In genomic region chr20:1375515-1375914, GRCh38 we compare ENCODE assay signal across 11 cellular contexts. TPM values are rescaled to one million over a fixed set of nuclear protein-coding genes. Genes with fewer than 3 reads are reported as not detected.
DNase-seq lines count a peak whose midpoint lies in the region; ATAC-seq and TF ChIP-seq lines count a peak whose summit lies in the region.
"Had no signal": no experiment of that assay in that cellular context is flagged by ENCODE, and none has a peak within 500 bp of the region (broad histone marks: within the 10 kb centered on the region; RNA-seq: fewer than 3 reads in every experiment).

No MANE protein-coding gene starts in this region.

- TF ChIP-seq CTCF in body of pancreas (IDR thresholded peaks at IDR 0.05) (no peak), mucosa of descending colon (IDR thresholded peaks at IDR 0.05) (no peak), ovary (IDR thresholded peaks at IDR 0.05) (no peak)

- 66 to 77% methylated on average over 8 of the region's 8 CpGs for WGBS in body of pancreas, 2 donors
- WGBS in ovary, 3 donors = 64 to 65% (median 65%) methylated on average over 8 of the region's 8 CpGs

- H3K9ac ChIP-seq in BLaER1 treated with 17β-estradiol and CSF1 and Interleukin-3, amounts not matched to agents 10 nM and 100 nM = peak overlapping the region in 9 of 11 experiments; percentile 25 to 69 (median 54); a peak in 15 of 22 replicates

- peak overlapping the region; percentile 39 to 84 (median 78); a peak in 21 of 22 replicates for H3K27ac ChIP-seq in BLaER1 treated with 17β-estradiol and CSF1 and Interleukin-3, amounts not matched to agents 10 nM and 100 nM
- no peak overlapping the region for H3K27ac ChIP-seq in body of pancreas
- H3K27ac ChIP-seq in ovary = no peak overlapping the region

- TF ChIP-seq POLR2A in body of pancreas (IDR thresholded peaks at IDR 0.05) (no peak), ovary (IDR thresholded peaks at IDR 0.05) (no peak)

- DNase-seq in LHCN-M2 (ENCODE audit: low read depth) = peak; percentile 78
- DNase-seq in body of pancreas = no peak
- DNase-seq in mucosa of descending colon = peak in 1 of 3 donors; percentile 1
- no peak for DNase-seq in ovary
- DNase-seq in middle frontal gyrus (ENCODE audit: extremely low spot score, low spot score) = no peak
- DNase-seq: NCI-H2081 treated with DMSO at 0.1 percent for 48 hours, trophoblast cell had no signal

- H3K4me1 ChIP-seq in BLaER1 treated with 17β-estradiol and CSF1 and Interleukin-3, amounts not matched to agents 10 nM and 100 nM = peaks cover 62 to 99% (median 90%) of the 10 kb centered on the region in 10 experiments
- H3K4me1 ChIP-seq in body of pancreas (peaks cover 28% of the 10 kb centered on the region), mucosa of descending colon (ENCODE audit: low read depth) (peaks cover 17% of the 10 kb centered on the region), ovary (ENCODE audit: insufficient read depth) (no peaks in the 10 kb centered on the region)

- no peaks in the 10 kb centered on the region for H3K27me3 ChIP-seq in BLaER1 treated with 17β-estradiol and CSF1 and Interleukin-3, amounts not matched to agents 10 nM and 100 nM
- no peaks in the 10 kb centered on the region for H3K27me3 ChIP-seq in body of pancreas
- no peaks in the 10 kb centered on the region for H3K27me3 ChIP-seq in ovary
- H3K27me3 ChIP-seq: gastroesophageal sphincter had no signal

- H3K4me3 ChIP-seq in BLaER1 treated with 17β-estradiol and CSF1 and Interleukin-3, amounts not matched to agents 10 nM and 100 nM = peak overlapping the region in 5 of 10 experiments; percentile 4 to 47 (median 26); a peak in 7 of 20 replicates
- H3K4me3 ChIP-seq in body of pancreas (no peak overlapping the region), mucosa of descending colon (no peak overlapping the region), ovary (no peak overlapping the region)
- H3K4me3 ChIP-seq: gastroesophageal sphincter had no signal

- H3K9me3 ChIP-seq in BLaER1 treated with 17β-estradiol and CSF1 and Interleukin-3, amounts not matched to agents 10 nM and 100 nM (replicated peaks in 1 of 11) = no peaks in the 10 kb centered on the region
- H3K9me3 ChIP-seq in body of pancreas (no peaks in the 10 kb centered on the region), mucosa of descending colon (no peaks in the 10 kb centered on the region), ovary (no peaks in the 10 kb centered on the region)
- H3K9me3 ChIP-seq: gastroesophageal sphincter had no signal

- peak overlapping the region; percentile 43 to 94 (median 85) for H3K4me2 ChIP-seq in BLaER1 treated with 17β-estradiol and CSF1 and Interleukin-3, amounts not matched to agents 10 nM and 100 nM

- peaks cover 46 to 86% (median 64%) of the 10 kb centered on the region in 11 experiments for H3K36me3 ChIP-seq in BLaER1 treated with 17β-estradiol and CSF1 and Interleukin-3, amounts not matched to agents 10 nM and 100 nM
- peaks cover 0 to 2% of the 10 kb centered on the region in 2 donors for H3K36me3 ChIP-seq in body of pancreas (replicated peaks in 1 of 2; ENCODE audit: insufficient read depth in 1 of 2, low read depth in 2 of 2)
- no peaks in the 10 kb centered on the region for H3K36me3 ChIP-seq in mucosa of descending colon (ENCODE audit: low read depth)
- H3K36me3 ChIP-seq in ovary = no peaks in the 10 kb centered on the region

- peaks cover 54 to 100% (median 98%) of the 10 kb centered on the region in 11 experiments for H4K20me1 ChIP-seq in BLaER1 treated with 17β-estradiol and CSF1 and Interleukin-3, amounts not matched to agents 10 nM and 100 nM

- intact Hi-C loops in body of pancreas (cut with DNase I) = no loop called here
- intact Hi-C loops in mucosa of descending colon (cut with DNase I, micrococcal nuclease) = loop anchor here in 1 of 2 donors (5.0 kb wide), 1 partner anchor 48 kb away; the partner anchor contains the start of gene SDCBP2
- intact Hi-C loops in ovary (cut with DNase I) = no loop called here

- TF ChIP-seq EP300 in ovary (IDR thresholded peaks at IDR 0.05) = no peak

- ATAC-seq in body of pancreas (peak; percentile 43), mucosa of descending colon (peak; percentile 20), HG02973 (IDR thresholded peaks at IDR 0.05; ENCODE audit: unreplicated experiment) (no peak), HG03159 (IDR thresholded peaks at IDR 0.05; ENCODE audit: unreplicated experiment) (no peak)
- ATAC-seq: gastroesophageal sphincter had no signal

RNA-seq across cellular contexts. Expression of gene FKBP1A, which starts 17.3 kb away (rescaled TPM):
- total RNA-seq in LHCN-M2 (2014; rRNA removed) = 130 and 131 TPM in 2 replicates
- polyA plus RNA-seq in LHCN-M2 (2012) = 412 TPM
- 10 to 100 TPM; 47.5 to 57.7 TPM for total RNA-seq in body of pancreas
- total RNA-seq in mucosa of descending colon = 100 to 1,000 TPM; 168 to 326 (median 300) TPM
- total RNA-seq in ovary = 100 to 1,000 TPM in 6 of 7 donors, 10 to 100 TPM in 1; 64.7 to 258 (median 151) TPM
- polyA plus RNA-seq in ovary = 100 to 1,000 TPM; 154 to 697 TPM

RNA-seq across cellular contexts. Expression of gene SDCBP2, which starts 46.6 kb away (rescaled TPM):
- 1.5 and 2.9 TPM in 2 replicates for total RNA-seq in LHCN-M2 (2014; rRNA removed)
- 1.1 TPM for polyA plus RNA-seq in LHCN-M2 (2012)
- 10 to 100 TPM; 14.8 to 20.0 TPM for total RNA-seq in body of pancreas
- 100 to 1,000 TPM; 165 to 447 (median 320) TPM for total RNA-seq in mucosa of descending colon
- total RNA-seq in ovary = 10 to 100 TPM in 1 of 7 donors, 1 to 10 TPM in 6; 2.7 to 34.7 (median 4.0) TPM
- 1 to 10 TPM in 1 of 2 donors, under 1 TPM in 1; 0.92 to 3.4 TPM for polyA plus RNA-seq in ovary

Comparison
In these comparisons a context has a peak if more than half of its experiments do, and no peak if none do; other contexts are left out.
1. H3K27ac ChIP-seq: peak in BLaER1 treated with 17β-estradiol and CSF1 and Interleukin-3, amounts not matched to agents 10 nM and 100 nM (11 of 11); none in body of pancreas (0 of 4) and ovary (0 of 2).
2. ATAC-seq: peak in body of pancreas (single experiment) and mucosa of descending colon (single experiment); none in HG02973 (single experiment) and HG03159 (single experiment).
3. RNA of gene SDCBP2, which starts 46.6 kb away (total RNA-seq): 165 to 447 TPM in mucosa of descending colon; 14.8 to 20.0 TPM in body of pancreas, 2.7 to 34.7 TPM in ovary and 1.5 to 2.9 TPM in LHCN-M2; every median in the first group is over 4 times any median in the second.